In the genomic region with DNA sequence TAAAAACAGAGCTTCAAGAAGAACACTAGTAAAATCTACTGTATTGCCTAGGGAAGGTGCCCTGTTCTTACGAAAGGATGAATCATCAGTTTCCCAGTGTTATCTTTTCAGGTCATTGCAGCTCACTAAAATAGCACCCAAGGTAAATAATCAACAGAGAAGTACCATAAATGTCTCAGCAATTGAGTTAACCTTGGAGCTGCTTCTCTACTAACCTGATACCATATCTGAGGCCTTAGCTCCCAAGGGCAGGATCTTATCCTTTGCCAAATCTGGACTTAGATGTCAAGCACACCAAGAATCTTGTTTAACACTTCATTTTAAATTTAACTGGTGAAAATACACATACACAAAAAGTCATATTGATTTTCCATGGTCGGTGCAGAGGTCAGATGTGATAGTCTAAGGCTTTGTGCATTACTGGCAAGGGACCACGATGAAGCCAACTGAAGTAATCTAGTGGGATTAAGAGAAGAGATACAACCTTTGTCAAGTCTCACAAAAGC, we compare ENCODE assay signal across 11 cellular contexts.
DNase-seq lines count a peak whose midpoint lies in the region; ATAC-seq and TF ChIP-seq lines count a peak whose summit lies in the region.
"Had no signal": no experiment of that assay in that cellular context is flagged by ENCODE, and none has a peak within 500 bp of the region (broad histone marks: within the 10 kb centered on the region; RNA-seq: fewer than 3 reads in every experiment).

No MANE protein-coding gene starts in this region.

- H3K27ac Mint-ChIP-seq in activated T-helper 2 cell treated with anti-CD3 and anti-CD28 coated beads, Interferon-gamma antibody, Interleukin-2, Interleukin-4, amounts not matched to agents 10 μg/mL and 5 μg/mL and 100 μg/mL, durations not matched to agents 14 hours and 24 hours and 36 hours, result no peak overlapping the region
- H3K27ac Mint-ChIP-seq: activated CD4-positive, alpha-beta T cell treated with anti-CD3 and anti-CD28 coated beads for 36 hours; activated naive CD8-positive, alpha-beta T cell had no signal

- H3K36me3 Mint-ChIP-seq in activated T-helper 2 cell treated with anti-CD3 and anti-CD28 coated beads, Interferon-gamma antibody, Interleukin-2, Interleukin-4, amounts not matched to agents 10 μg/mL and 5 μg/mL and 100 μg/mL, durations not matched to agents 14 hours and 24 hours and 36 hours (ENCODE audit: low read depth), result no peaks in the 10 kb centered on the region
- H3K36me3 Mint-ChIP-seq: activated naive CD8-positive, alpha-beta T cell had no signal

- peak; percentile 73 for DNase-seq in DMS53 (lab: John Stamatoyannopoulos, UW)
- peak; percentile 21 for DNase-seq in HuH-7 (ENCODE audit: low spot score)
- peak; percentile 36 for DNase-seq in fibroblast of the aortic adventitia (ENCODE audit: low read depth)
- DNase-seq in DMS79 treated with DMSO at 0.1 percent for 48 hours (lab: John Stamatoyannopoulos, UW), result no peak
- no peak for DNase-seq in CD1c-positive myeloid dendritic cell (ENCODE audit: extremely low spot score)
- DNase-seq in NCI-H510A treated with DMSO at 0.1 percent for 48 hours (lab: John Stamatoyannopoulos, UW), result no peak
- DNase-seq in activated T-helper 2 cell treated with anti-CD3 and anti-CD28 coated beads, Interferon-gamma antibody, Interleukin-2, Interleukin-4, amounts not matched to agents 10 μg/mL and 5 μg/mL and 100 μg/mL, durations not matched to agents 14 hours and 24 hours and 36 hours (ENCODE audit: low spot score), result no peak
- DNase-seq: activated CD4-positive, alpha-beta T cell treated with anti-CD3 and anti-CD28 coated beads for 36 hours; NCI-H146 had no signal

- ATAC-seq in GM21529 (IDR thresholded peaks at IDR 0.05; ENCODE audit: unreplicated experiment), result peak; percentile 51
- ATAC-seq: activated CD4-positive, alpha-beta T cell treated with anti-CD3 and anti-CD28 coated beads for 36 hours had no signal

- no peaks in the 10 kb centered on the region for H3K9me3 Mint-ChIP-seq in activated T-helper 2 cell treated with anti-CD3 and anti-CD28 coated beads, Interferon-gamma antibody, Interleukin-2, Interleukin-4, amounts not matched to agents 10 μg/mL and 5 μg/mL and 100 μg/mL, durations not matched to agents 14 hours and 24 hours and 36 hours

- H3K4me3 ChIP-seq in fibroblast of the aortic adventitia (ENCODE audit: low read depth, low read length), result no peak overlapping the region

- intact Hi-C loops in activated T-helper 2 cell treated with anti-CD3 and anti-CD28 coated beads, Interferon-gamma antibody, Interleukin-2, Interleukin-4, amounts not matched to agents 10 μg/mL and 5 μg/mL and 100 μg/mL, durations not matched to agents 14 hours and 24 hours and 36 hours (cut with micrococcal nuclease), result no loop called here

- H3K4me1 Mint-ChIP-seq in activated T-helper 2 cell treated with anti-CD3 and anti-CD28 coated beads, Interferon-gamma antibody, Interleukin-2, Interleukin-4, amounts not matched to agents 10 μg/mL and 5 μg/mL and 100 μg/mL, durations not matched to agents 14 hours and 24 hours and 36 hours (ENCODE audit: low read depth), result no peaks in the 10 kb centered on the region
- H3K4me1 Mint-ChIP-seq: activated CD4-positive, alpha-beta T cell treated with anti-CD3 and anti-CD28 coated beads for 36 hours had no signal

- H3K4me3 Mint-ChIP-seq in activated T-helper 2 cell treated with anti-CD3 and anti-CD28 coated beads, Interferon-gamma antibody, Interleukin-2, Interleukin-4, amounts not matched to agents 10 μg/mL and 5 μg/mL and 100 μg/mL, durations not matched to agents 14 hours and 24 hours and 36 hours (ENCODE audit: low read depth), result no peak overlapping the region
- H3K4me3 Mint-ChIP-seq: activated CD4-positive, alpha-beta T cell treated with anti-CD3 and anti-CD28 coated beads for 36 hours; activated naive CD8-positive, alpha-beta T cell had no signal

- TF ChIP-seq CTCF in fibroblast of the aortic adventitia (IDR thresholded peaks at IDR 0.05; ENCODE audit: insufficient read depth, low read length), result no peak

- H3K27me3 Mint-ChIP-seq in activated T-helper 2 cell treated with anti-CD3 and anti-CD28 coated beads, Interferon-gamma antibody, Interleukin-2, Interleukin-4, amounts not matched to agents 10 μg/mL and 5 μg/mL and 100 μg/mL, durations not matched to agents 14 hours and 24 hours and 36 hours (ENCODE audit: low read depth), result peaks cover 2% of the 10 kb centered on the region

Comparison
In these comparisons a context has a peak if more than half of its experiments do, and no peak if none do; other contexts are left out.
1. DNase-seq: peak in DMS53 (single experiment), HuH-7 (single experiment) and fibroblast of the aortic adventitia (single experiment); none in DMS79 treated with DMSO at 0.1 percent for 48 hours (single experiment), CD1c-positive myeloid dendritic cell (single experiment), NCI-H510A treated with DMSO at 0.1 percent for 48 hours (single experiment) and activated T-helper 2 cell treated with anti-CD3 and anti-CD28 coated beads, Interferon-gamma antibody, Interleukin-2, Interleukin-4, amounts not matched to agents 10 μg/mL and 5 μg/mL and 100 μg/mL, durations not matched to agents 14 hours and 24 hours and 36 hours (single experiment).